ENCODE assay signal across 24 cellular contexts in the genomic region with DNA sequence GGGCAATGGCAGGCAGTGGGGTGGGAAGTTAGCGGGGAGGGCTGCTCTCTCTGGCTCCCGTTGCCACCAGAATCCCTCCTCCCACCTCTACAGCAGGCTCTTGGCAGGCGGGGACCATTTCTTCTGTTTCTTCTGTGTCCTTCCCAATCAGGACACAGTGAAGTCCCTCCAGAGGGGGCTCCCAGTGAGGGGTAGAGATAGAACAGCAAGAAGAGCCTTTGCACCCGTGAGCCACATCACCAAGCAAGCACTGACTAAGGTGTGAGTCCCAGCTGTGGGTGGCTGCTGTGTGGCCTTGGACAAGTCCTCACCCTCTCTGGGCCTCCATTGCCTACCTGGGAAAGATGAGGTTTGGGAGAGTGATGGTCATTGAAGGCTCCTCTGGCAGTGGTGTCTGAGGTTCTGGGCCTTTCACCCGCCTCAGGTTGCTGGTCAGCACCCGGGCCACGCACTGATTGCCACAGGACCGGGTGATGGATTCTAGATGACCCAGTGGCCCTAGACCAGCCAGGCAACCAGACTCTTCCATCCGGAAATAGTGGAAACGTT.
"Had no signal": no experiment of that assay in that cellular context is flagged by ENCODE, and none has a peak within 500 bp of the region (broad histone marks: within the 10 kb centered on the region; RNA-seq: fewer than 3 reads in every experiment).

No MANE protein-coding gene starts in this region.

- H3K36me3 Mint-ChIP-seq: activated naive CD8-positive, alpha-beta T cell; brain; stimulated activated effector memory CD8-positive, alpha-beta T cell treated with anti-CD3 and anti-CD28 coated beads, Interleukin-12 subunit alpha, Interleukin-12 subunit beta, amount 100 ng/mL, for 72 hours had no signal

- H3K9me3 Mint-ChIP-seq: stimulated activated effector memory CD8-positive, alpha-beta T cell treated with anti-CD3 and anti-CD28 coated beads, Interleukin-12 subunit alpha, Interleukin-12 subunit beta, amount 100 ng/mL, for 72 hours; stimulated activated naive CD8-positive, alpha-beta T cell treated with anti-CD3 and anti-CD28 coated beads, Interleukin-15, Interleukin-2, amounts not matched to agents 100 ng/mL and 50 ng/mL, for 24 hours had no signal

- H3K4me3 Mint-ChIP-seq: activated naive CD8-positive, alpha-beta T cell; brain; endodermal cell; memory B cell; naive thymus-derived CD4-positive, alpha-beta T cell; stimulated activated effector memory CD8-positive, alpha-beta T cell treated with anti-CD3 and anti-CD28 coated beads, Interleukin-12 subunit alpha, Interleukin-12 subunit beta, amount 100 ng/mL, for 72 hours; stimulated activated naive CD8-positive, alpha-beta T cell treated with anti-CD3 and anti-CD28 coated beads, Interleukin-15, Interleukin-2, amounts not matched to agents 100 ng/mL and 50 ng/mL, for 24 hours; T-helper 1 cell treated with Interleukin-12 subunit alpha and Interleukin-12 subunit beta and Interleukin-4 antibody, amounts not matched to agents 30 μg/mL and 1 μg/mL, for 36 hours had no signal

- DNase-seq: activated CD4-positive, alpha-beta T cell treated with anti-CD3 and anti-CD28 coated beads for 48 hours; activated CD4-positive, alpha-beta T cell treated with anti-CD3 and anti-CD28 coated beads, Interleukin-2, amount 50 U/mL, for 48 hours; activated CD8-positive, alpha-beta memory T cell treated with anti-CD3 and anti-CD28 coated beads for 24 hours; activated effector memory CD4-positive, alpha-beta T cell treated with Interleukin-2 at 50 U/mL for 16 hours; activated naive CD4-positive, alpha-beta T cell treated with Interleukin-2 at 50 U/mL for 16 hours; endodermal cell; foreskin keratinocyte; islet precursor cell; midbrain; naive thymus-derived CD4-positive, alpha-beta T cell; stimulated activated CD4-positive, alpha-beta T cell treated with anti-CD3 and anti-CD28 coated beads, Interleukin-4, amount 100 ng/mL, for 24 hours; SW 1271; T-helper 9 cell; trophoblast cell had no signal

- FAIRE-seq: TTC549, urothelium cell line had no signal

- H3K4me1 Mint-ChIP-seq: endodermal cell; memory B cell; stimulated activated effector memory CD8-positive, alpha-beta T cell treated with anti-CD3 and anti-CD28 coated beads, Interleukin-12 subunit alpha, Interleukin-12 subunit beta, amount 100 ng/mL, for 72 hours had no signal

- H3K27ac Mint-ChIP-seq: activated naive CD8-positive, alpha-beta T cell; endodermal cell; memory B cell; naive thymus-derived CD4-positive, alpha-beta T cell; stimulated activated effector memory CD8-positive, alpha-beta T cell treated with anti-CD3 and anti-CD28 coated beads, Interleukin-12 subunit alpha, Interleukin-12 subunit beta, amount 100 ng/mL, for 72 hours; stimulated activated naive CD8-positive, alpha-beta T cell treated with anti-CD3 and anti-CD28 coated beads, Interleukin-15, Interleukin-2, amounts not matched to agents 100 ng/mL and 50 ng/mL, for 24 hours; T-helper 1 cell treated with Interleukin-12 subunit alpha and Interleukin-12 subunit beta and Interleukin-4 antibody, amounts not matched to agents 30 μg/mL and 1 μg/mL, for 36 hours had no signal

- H3K27me3 Mint-ChIP-seq: stimulated activated naive CD8-positive, alpha-beta T cell treated with anti-CD3 and anti-CD28 coated beads, Interleukin-15, Interleukin-2, amounts not matched to agents 100 ng/mL and 50 ng/mL, for 24 hours had no signal

- ATAC-seq: foreskin keratinocyte; left colon; naive thymus-derived CD4-positive, alpha-beta T cell; sciatic nerve; stimulated activated effector memory CD8-positive, alpha-beta T cell treated with anti-CD3 and anti-CD28 coated beads, Interleukin-12 subunit alpha, Interleukin-12 subunit beta, amount 100 ng/mL, for 72 hours had no signal
